ENCODE assay signal across 19 cellular contexts in the genomic region with DNA sequence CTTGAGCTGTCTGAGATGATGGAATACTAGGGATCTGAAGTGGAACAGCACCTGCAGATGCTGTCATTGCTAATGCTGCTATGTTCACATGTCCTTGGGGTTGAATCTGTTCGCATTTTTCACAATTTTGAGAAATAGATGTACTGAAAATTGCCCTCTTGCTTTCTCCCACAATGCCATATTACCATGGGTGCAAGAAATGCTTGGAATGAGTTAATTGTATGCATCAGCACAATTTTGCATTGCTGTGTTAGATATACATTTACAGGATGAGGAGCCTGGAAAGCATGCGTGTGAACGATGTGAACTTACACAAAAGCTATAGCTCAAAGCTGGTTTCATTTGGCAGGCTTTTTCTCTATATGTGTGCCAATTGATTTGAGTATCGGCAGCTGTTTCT.
DNase-seq lines count a peak whose midpoint lies in the region; ATAC-seq, FAIRE-seq and TF ChIP-seq lines count a peak whose summit lies in the region.
"Had no signal": no experiment of that assay in that cellular context is flagged by ENCODE, and none has a peak within 500 bp of the region (broad histone marks: within the 10 kb centered on the region; RNA-seq: fewer than 3 reads in every experiment).

No MANE protein-coding gene starts in this region.

- in situ Hi-C loops in HepG2 (cut with HindIII; ENCODE audit: extremely low pct_ligation_motif_present, low pct_unique_long_range_greater_than_20kb), result no loop called here

- H3K9ac ChIP-seq in HepG2 (ENCODE audit: insufficient read depth, low read depth, low read length), result no peak overlapping the region
- no peak overlapping the region for H3K9ac ChIP-seq in neural progenitor cell

- no peaks in the 10 kb centered on the region for H3K79me2 ChIP-seq in HepG2 (ENCODE audit: insufficient read depth, low read length)
- peaks cover 93% of the 10 kb centered on the region for H3K79me2 ChIP-seq in neural progenitor cell (ENCODE audit: low read depth)

- H3K27ac Mint-ChIP-seq in endothelial cell (ENCODE audit: unreplicated experiment) (peak overlapping the region; percentile 81), neural progenitor cell (no peak overlapping the region), type B pancreatic cell (no peak overlapping the region)
- H3K27ac Mint-ChIP-seq: activated CD4-positive, alpha-beta T cell treated with anti-CD3 and anti-CD28 coated beads, Interleukin-2, amount 10 ng/mL, durations not matched to agents 24 days and 14 days; T-cell had no signal

- 94% methylated on average over 4 of the region's 4 CpGs for WGBS in HepG2 (ENCODE audit: low lambda C conversion rate)
- WGBS in right lobe of liver (ENCODE audit: insufficient coverage, low coverage, low lambda C conversion rate, missing lambda C conversion rate), result 75% methylated on average over 4 of the region's 4 CpGs

- H3K9me3 Mint-ChIP-seq in endothelial cell (ENCODE audit: unreplicated experiment) (no peaks in the 10 kb centered on the region), neural progenitor cell (no peaks in the 10 kb centered on the region), type B pancreatic cell (no peaks in the 10 kb centered on the region)
- H3K9me3 Mint-ChIP-seq: activated CD4-positive, alpha-beta T cell treated with anti-CD3 and anti-CD28 coated beads, Interleukin-2, amount 10 ng/mL, durations not matched to agents 24 days and 14 days; CD14-positive monocyte; T-cell had no signal

- H3K4me1 ChIP-seq in HepG2 (ENCODE audit: insufficient read depth, low read length), result peaks cover 35% of the 10 kb centered on the region
- peaks cover 0 to 56% (median 8%) of the 10 kb centered on the region in 4 donors for H3K4me1 ChIP-seq in right lobe of liver
- peaks cover 77% of the 10 kb centered on the region for H3K4me1 ChIP-seq in neural progenitor cell

- BruUV-seq in HepG2 (replicated peaks; lab: Mats Ljungman, UMichigan), result no TSS peak

- DNase-seq in HepG2 (ENCODE audit: low spot score) (no peak), right lobe of liver (no peak), endothelial cell (ENCODE audit: low spot score) (no peak), neural progenitor cell (ENCODE audit: low spot score) (no peak), type B pancreatic cell (ENCODE audit: extremely low spot score, unreplicated experiment) (no peak), NCI-H226 (no peak), hypothalamus (lab: John Stamatoyannopoulos, UW) (no peak), kidney tubule cell (ENCODE audit: low spot score) (no peak)
- DNase-seq: activated CD4-positive, alpha-beta T cell treated with anti-CD3 and anti-CD28 coated beads, Interleukin-2, amount 10 ng/mL, durations not matched to agents 24 days and 14 days; activated effector memory CD4-positive, alpha-beta T cell treated with anti-CD3 and anti-CD28 coated beads, Interleukin-2, amount 50 U/mL, for 16 hours; NCI-H1105 treated with DMSO at 0.1 percent for 48 hours; T-cell; testis had no signal

- no peak for FAIRE-seq in HepG2 (lab: Jason Lieb, UNC)
- FAIRE-seq: TTC549 had no signal

- peaks cover 35% of the 10 kb centered on the region for H3F3A ChIP-seq in neural progenitor cell (ENCODE audit: low read depth)

- TF ChIP-seq RAD21 in HepG2 (CRISPR knock-in tag; IDR thresholded peaks at IDR 0.05), result no peak

- H3K27ac ChIP-seq in HepG2 (ENCODE audit: extremely low read length, insufficient read depth, low read length) (no peak overlapping the region), right lobe of liver (peak overlapping the region in 1 of 3 donors; percentile 3), neural progenitor cell (no peak overlapping the region)
- H3K27ac ChIP-seq: esophagus muscularis mucosa, right atrium auricular region, testis had no signal

- TF ChIP-seq POLR2A in HepG2 (IDR thresholded peaks at IDR 0.05; ENCODE audit: insufficient read depth in 1 of 2, low read depth in 2 of 2, low read length in 2 of 2), result no peak
- no peak for TF ChIP-seq POLR2A in right lobe of liver (IDR thresholded peaks at IDR 0.05)

- H3K4me1 Mint-ChIP-seq in endothelial cell (ENCODE audit: unreplicated experiment) (peaks cover 61% of the 10 kb centered on the region), neural progenitor cell (peaks cover 55% of the 10 kb centered on the region), type B pancreatic cell (ENCODE audit: unreplicated experiment) (peaks cover 6% of the 10 kb centered on the region)
- H3K4me1 Mint-ChIP-seq: activated CD4-positive, alpha-beta T cell treated with anti-CD3 and anti-CD28 coated beads, Interleukin-2, amount 10 ng/mL, durations not matched to agents 24 days and 14 days; T-cell had no signal

- CTCF ChIA-PET in HepG2 (lab: Yijun Ruan, JAX; ENCODE audit: low intra/inter-chr PET ratio, low total read pairs), result no interaction called here

- H3K4me3 ChIP-seq in HepG2 (replicated peaks in 1 of 3; ENCODE audit: insufficient read depth in 1 of 3, low read depth in 2 of 3, low read length in 3 of 3), result no peak overlapping the region
- no peak overlapping the region for H3K4me3 ChIP-seq in right lobe of liver
- peak overlapping the region; percentile 61 for H3K4me3 ChIP-seq in neural progenitor cell
- H3K4me3 ChIP-seq: esophagus muscularis mucosa, right atrium auricular region, testis had no signal

- no peaks in the 10 kb centered on the region for H3K36me3 Mint-ChIP-seq in endothelial cell (ENCODE audit: low read depth, unreplicated experiment)
- H3K36me3 Mint-ChIP-seq in neural progenitor cell, result no peaks in the 10 kb centered on the region
- H3K36me3 Mint-ChIP-seq in type B pancreatic cell, result peaks cover 3% of the 10 kb centered on the region
- H3K36me3 Mint-ChIP-seq: T-cell had no signal

- H2AFZ ChIP-seq in HepG2 (ENCODE audit: low read length) (no peak overlapping the region), neural progenitor cell (replicated peaks) (no peak overlapping the region)

- TF ChIP-seq CTCF in HepG2 (CRISPR knock-in tag; IDR thresholded peaks at IDR 0.05), result no peak
- no peak for TF ChIP-seq CTCF in right lobe of liver (IDR thresholded peaks at IDR 0.05)
- no peak for TF ChIP-seq CTCF in endothelial cell (IDR thresholded peaks at IDR 0.05; ENCODE audit: unreplicated experiment)
- no peak for TF ChIP-seq CTCF in neural progenitor cell (IDR thresholded peaks at IDR 0.05)
- no peak for TF ChIP-seq CTCF in type B pancreatic cell (conservative IDR thresholded peaks at IDR 0.05)

- H3K27me3 Mint-ChIP-seq in endothelial cell (ENCODE audit: unreplicated experiment) (peaks cover 4% of the 10 kb centered on the region), neural progenitor cell (ENCODE audit: insufficient read depth, low read depth) (no peaks in the 10 kb centered on the region), type B pancreatic cell (no peaks in the 10 kb centered on the region)

- no peaks in the 10 kb centered on the region for H3K9me3 ChIP-seq in HepG2 (ENCODE audit: low read length)
- no peaks in the 10 kb centered on the region for H3K9me3 ChIP-seq in right lobe of liver
- H3K9me3 ChIP-seq in neural progenitor cell (ENCODE audit: low read depth), result no peaks in the 10 kb centered on the region
- H3K9me3 ChIP-seq: esophagus muscularis mucosa, right atrium auricular region, testis had no signal

- ATAC-seq in HepG2 (no peak), right lobe of liver (no peak)
- ATAC-seq: HCT116, Right ventricle myocardium inferior, T-cell had no signal

- intact Hi-C loops in HepG2 (cut with micrococcal nuclease; ENCODE audit: unreplicated experiment) (no loop called here), right lobe of liver (cut with DNase I) (no loop called here)

- no peak overlapping the region for H3K4me2 ChIP-seq in HepG2 (ENCODE audit: low read depth, low read length)
- peak overlapping the region; percentile 93 for H3K4me2 ChIP-seq in neural progenitor cell

- no peaks in the 10 kb centered on the region; a peak in 1 of 5 replicates for H3K27me3 ChIP-seq in HepG2 (ENCODE audit: control insufficient read depth in 1 of 2, insufficient read depth in 2 of 2, low read length in 2 of 2)
- H3K27me3 ChIP-seq in right lobe of liver, result no peaks in the 10 kb centered on the region
- H3K27me3 ChIP-seq in neural progenitor cell, result no peaks in the 10 kb centered on the region
- H3K27me3 ChIP-seq: esophagus muscularis mucosa, right atrium auricular region, testis had no signal

- TF ChIP-seq EP300 in HepG2 (IDR thresholded peaks at IDR 0.05; ENCODE audit: low read depth in 2 of 2, low read length in 2 of 2) (no peak), HepG2 (CRISPR knock-in tag; IDR thresholded peaks at IDR 0.05; ENCODE audit: borderline replicate concordance) (no peak)

- no peak overlapping the region for H3K4me3 Mint-ChIP-seq in endothelial cell (ENCODE audit: unreplicated experiment)
- H3K4me3 Mint-ChIP-seq in neural progenitor cell, result peak overlapping the region; percentile 92
- H3K4me3 Mint-ChIP-seq in type B pancreatic cell, result peak overlapping the region; percentile 80
- H3K4me3 Mint-ChIP-seq: activated CD4-positive, alpha-beta T cell treated with anti-CD3 and anti-CD28 coated beads, Interleukin-2, amount 10 ng/mL, durations not matched to agents 24 days and 14 days; CD14-positive monocyte; T-cell had no signal

- H4K20me1 ChIP-seq in HepG2 (ENCODE audit: insufficient read depth, low read length), result no peaks in the 10 kb centered on the region
- H4K20me1 ChIP-seq in neural progenitor cell (ENCODE audit: low read depth), result peaks cover 66% of the 10 kb centered on the region

- POLR2A ChIA-PET in HepG2 (lab: Yijun Ruan, JAX), result no interaction called here

- no peaks in the 10 kb centered on the region for H3K36me3 ChIP-seq in HepG2 (replicated peaks in 1 of 2; ENCODE audit: control insufficient read depth in 1 of 2, insufficient read depth in 2 of 2, low read length in 2 of 2)
- H3K36me3 ChIP-seq in right lobe of liver, result no peaks in the 10 kb centered on the region
- no peaks in the 10 kb centered on the region for H3K36me3 ChIP-seq in neural progenitor cell
- H3K36me3 ChIP-seq: esophagus muscularis mucosa, right atrium auricular region had no signal

TF ChIP-seq in HepG2, 621 proteins besides CTCF, POLR2A, EP300 and RAD21 (continues in another document):
- TF ChIP-seq LRRFIP1 (CRISPR knock-in tag; conservative IDR thresholded peaks at IDR 0.05), result no peak
